ENCODE assay signal across 1 cellular context in the genomic region with DNA sequence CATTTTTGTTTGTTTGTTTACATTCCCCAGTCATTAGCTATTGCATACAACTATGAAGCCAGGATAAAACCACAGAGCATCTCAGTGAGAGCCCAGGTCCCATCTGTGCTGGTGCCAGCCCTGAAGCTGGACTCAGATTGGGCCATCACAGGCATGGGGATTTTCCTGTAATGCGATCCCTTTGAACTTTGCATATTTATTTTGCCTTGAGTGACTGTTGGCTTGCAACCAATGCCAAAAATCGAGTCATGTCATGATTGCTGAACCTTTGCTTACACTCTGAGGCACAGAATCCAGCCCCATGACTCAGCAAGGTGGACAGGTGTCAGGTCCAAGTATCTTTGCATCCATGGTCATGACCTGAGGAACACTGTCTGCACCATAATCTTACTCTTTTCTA.
TF ChIP-seq lines count a peak whose summit lies in the region.

No MANE protein-coding gene starts in this region.

TF ChIP-seq in HepG2, 621 proteins besides CTCF, POLR2A, EP300 and RAD21 (continued from another document):
- no peak for TF ChIP-seq ZXDC (CRISPR knock-in tag; IDR thresholded peaks at IDR 0.05)
- TF ChIP-seq FOXK2 (IDR thresholded peaks at IDR 0.05) = peak; percentile 20; the same call in 1 of the 2 replicates
- peak; percentile 52; the same call in 1 of the 2 replicates for TF ChIP-seq ZBED4 (CRISPR knock-in tag; IDR thresholded peaks at IDR 0.05; ENCODE audit: borderline replicate concordance)
